In genomic region chr3:50656417-50657195, GRCh38 we compare ENCODE assay signal across 23 cellular contexts.
"Had no signal": no experiment of that assay in that cellular context is flagged by ENCODE, and none has a peak within 500 bp of the region (broad histone marks: within the 10 kb centered on the region; RNA-seq: fewer than 3 reads in every experiment).

No MANE protein-coding gene starts in this region.

- H3K4me3 ChIP-seq: breast epithelium, coronary artery, esophagus muscularis mucosa, gastrocnemius medialis, psoas muscle, right atrium auricular region, thyroid gland had no signal

- H3K36me3 ChIP-seq: breast epithelium, esophagus muscularis mucosa, gastrocnemius medialis, right atrium auricular region, thyroid gland had no signal

- H3K9me3 ChIP-seq: breast epithelium, esophagus muscularis mucosa, gastrocnemius medialis, psoas muscle, right atrium auricular region, thyroid gland had no signal

- H3K27ac Mint-ChIP-seq: T-cell, WTC11 had no signal

- H3K36me3 Mint-ChIP-seq: natural killer cell treated with Interleukin-12 subunit alpha and Interleukin-12 subunit beta and Interleukin-15 and Interleukin-18, amount 100 ng/mL, for 72 hours; T-cell; WTC11 had no signal

- H3K27me3 Mint-ChIP-seq: natural killer cell treated with Interleukin-12 subunit alpha and Interleukin-12 subunit beta and Interleukin-15 and Interleukin-18, amount 100 ng/mL, for 72 hours; stimulated activated naive CD8-positive, alpha-beta T cell treated with anti-CD3 and anti-CD28 coated beads, Interleukin-15, Interleukin-2, amounts not matched to agents 100 ng/mL and 50 ng/mL, for 24 hours had no signal

- H3K27me3 ChIP-seq: breast epithelium, esophagus muscularis mucosa, gastrocnemius medialis, right atrium auricular region, thyroid gland had no signal

- ATAC-seq: activated T-cell treated with anti-CD3 and anti-CD28 coated beads, Interleukin-2, amount 50 U/mL, for 4 hours; gastrocnemius medialis; natural killer cell treated with Interleukin-12 subunit alpha and Interleukin-12 subunit beta and Interleukin-15 and Interleukin-18, amount 100 ng/mL, for 72 hours; psoas muscle; T-cell; WTC11 had no signal

- H3K27ac ChIP-seq: breast epithelium, coronary artery, esophagus muscularis mucosa, gastrocnemius medialis, psoas muscle, right atrium auricular region had no signal

- H3K9me3 Mint-ChIP-seq: activated T-cell treated with anti-CD3 and anti-CD28 coated beads, Interleukin-2, amount 50 U/mL, for 4 hours; natural killer cell treated with Interleukin-12 subunit alpha and Interleukin-12 subunit beta and Interleukin-15 and Interleukin-18, amount 100 ng/mL, for 72 hours; stimulated activated naive CD8-positive, alpha-beta T cell treated with anti-CD3 and anti-CD28 coated beads, Interleukin-15, Interleukin-2, amounts not matched to agents 100 ng/mL and 50 ng/mL, for 24 hours; T-cell; WTC11 had no signal

- H3K4me1 ChIP-seq: breast epithelium, esophagus muscularis mucosa had no signal

- DNase-seq: activated CD8-positive, alpha-beta memory T cell treated with anti-CD3 and anti-CD28 coated beads for 24 hours; activated CD8-positive, alpha-beta memory T cell treated with anti-CD3 and anti-CD28 coated beads, Interleukin-2, amount 50 U/mL, for 4 hours; activated effector memory CD4-positive, alpha-beta T cell treated with Interleukin-2 at 50 U/mL for 16 hours; activated naive CD4-positive, alpha-beta T cell treated with anti-CD3 and anti-CD28 coated beads, Interleukin-2, amount 50 U/mL, for 16 hours; activated T-cell treated with anti-CD3 and anti-CD28 coated beads, Interleukin-2, amount 50 U/mL, for 4 hours; amniotic stem cell; head of caudate nucleus; hypothalamus; stimulated activated CD4-positive, alpha-beta T cell treated with anti-CD3 and anti-CD28 coated beads, Interleukin-12 subunit alpha, Interleukin-12 subunit beta, amount 100 ng/mL, for 4 hours; stimulated activated CD4-positive, alpha-beta T cell treated with anti-CD3 and anti-CD28 coated beads, Interleukin-4, amount 100 ng/mL, for 4 hours; substantia nigra; T-cell; T-helper 9 cell; thyroid gland had no signal

- H3K4me3 Mint-ChIP-seq: activated T-cell treated with anti-CD3 and anti-CD28 coated beads, Interleukin-2, amount 50 U/mL, for 4 hours; natural killer cell treated with Interleukin-12 subunit alpha and Interleukin-12 subunit beta and Interleukin-15 and Interleukin-18, amount 100 ng/mL, for 72 hours; stimulated activated naive CD8-positive, alpha-beta T cell treated with anti-CD3 and anti-CD28 coated beads, Interleukin-15, Interleukin-2, amounts not matched to agents 100 ng/mL and 50 ng/mL, for 24 hours; T-cell; WTC11 had no signal
